ENCODE assay signal across 18 cellular contexts in genomic region chr9:135036861-135037465, GRCh38. TPM values are rescaled to one million over a fixed set of nuclear protein-coding genes. Genes with fewer than 3 reads are reported as not detected.
DNase-seq lines count a peak whose midpoint lies in the region; ATAC-seq and TF ChIP-seq lines count a peak whose summit lies in the region.
"Had no signal": no experiment of that assay in that cellular context is flagged by ENCODE, and none has a peak within 500 bp of the region (broad histone marks: within the 10 kb centered on the region; RNA-seq: fewer than 3 reads in every experiment).

No MANE protein-coding gene starts in this region.

- no peak overlapping the region for H3K27ac ChIP-seq in upper lobe of right lung
- H3K27ac ChIP-seq: 22Rv1 had no signal

- H3K27me3 Mint-ChIP-seq in activated CD8-positive, alpha-beta memory T cell treated with anti-CD3 and anti-CD28 coated beads, Interleukin-2, amount 10 ng/mL, durations not matched to agents 7 days and 5 days: no peaks in the 10 kb centered on the region
- peaks cover 5% of the 10 kb centered on the region for H3K27me3 Mint-ChIP-seq in osteocyte (ENCODE audit: unreplicated experiment)

- no peak overlapping the region for H3K4me3 Mint-ChIP-seq in activated CD8-positive, alpha-beta memory T cell treated with anti-CD3 and anti-CD28 coated beads, Interleukin-2, amount 10 ng/mL, durations not matched to agents 7 days and 5 days
- H3K4me3 Mint-ChIP-seq in osteocyte (ENCODE audit: unreplicated experiment): no peak overlapping the region
- H3K4me3 Mint-ChIP-seq: B cell; CD8-positive, alpha-beta T cell had no signal

- CTCF ChIA-PET in activated CD8-positive, alpha-beta memory T cell treated with anti-CD3 and anti-CD28 coated beads, Interleukin-2, amount 10 ng/mL, durations not matched to agents 7 days and 5 days (lab: Charles Lee): no interaction called here

- H3K36me3 Mint-ChIP-seq in activated CD8-positive, alpha-beta memory T cell treated with anti-CD3 and anti-CD28 coated beads, Interleukin-2, amount 10 ng/mL, durations not matched to agents 7 days and 5 days: no peaks in the 10 kb centered on the region
- H3K36me3 Mint-ChIP-seq in osteocyte (ENCODE audit: unreplicated experiment): no peaks in the 10 kb centered on the region
- H3K36me3 Mint-ChIP-seq: CD8-positive, alpha-beta T cell had no signal

- no peaks in the 10 kb centered on the region for H3K4me1 Mint-ChIP-seq in activated CD8-positive, alpha-beta memory T cell treated with anti-CD3 and anti-CD28 coated beads, Interleukin-2, amount 10 ng/mL, durations not matched to agents 7 days and 5 days
- H3K4me1 Mint-ChIP-seq in osteocyte (ENCODE audit: unreplicated experiment): no peaks in the 10 kb centered on the region
- H3K4me1 Mint-ChIP-seq: B cell had no signal

- peaks cover 3% of the 10 kb centered on the region for H3K27me3 ChIP-seq in upper lobe of right lung

- no peaks in the 10 kb centered on the region for H3K4me1 ChIP-seq in upper lobe of right lung
- H3K4me1 ChIP-seq: HAP-1 had no signal

- ATAC-seq in activated CD8-positive, alpha-beta memory T cell treated with anti-CD3 and anti-CD28 coated beads, Interleukin-2, amount 10 ng/mL, durations not matched to agents 7 days and 5 days: no peak
- ATAC-seq in upper lobe of right lung (no peak), GM21526 (IDR thresholded peaks at IDR 0.05; ENCODE audit: low FRiP score, unreplicated experiment) (no peak), HG03439 (IDR thresholded peaks at IDR 0.05; ENCODE audit: unreplicated experiment) (no peak), SK-N-SH treated with all-trans-retinoic acid at 6 μM for 48 hours (no peak)
- ATAC-seq: CD8-positive, alpha-beta T cell; K562 had no signal

- no peaks in the 10 kb centered on the region for H3K9me3 Mint-ChIP-seq in activated CD8-positive, alpha-beta memory T cell treated with anti-CD3 and anti-CD28 coated beads, Interleukin-2, amount 10 ng/mL, durations not matched to agents 7 days and 5 days (ENCODE audit: low read depth)
- no peaks in the 10 kb centered on the region for H3K9me3 Mint-ChIP-seq in osteocyte (ENCODE audit: unreplicated experiment)
- H3K9me3 Mint-ChIP-seq: CD8-positive, alpha-beta T cell had no signal

- no peak overlapping the region for H3K27ac Mint-ChIP-seq in activated CD8-positive, alpha-beta memory T cell treated with anti-CD3 and anti-CD28 coated beads, Interleukin-2, amount 10 ng/mL, durations not matched to agents 7 days and 5 days
- H3K27ac Mint-ChIP-seq in osteocyte (ENCODE audit: unreplicated experiment): no peak overlapping the region
- H3K27ac Mint-ChIP-seq: B cell; CD8-positive, alpha-beta T cell had no signal

- peak; percentile 4 for DNase-seq in activated CD8-positive, alpha-beta memory T cell treated with anti-CD3 and anti-CD28 coated beads, Interleukin-2, amount 50 U/mL, for 4 hours
- no peak for DNase-seq in activated CD8-positive, alpha-beta memory T cell treated with anti-CD3 and anti-CD28 coated beads, Interleukin-2, amount 10 ng/mL, durations not matched to agents 7 days and 5 days
- DNase-seq in ecto neural progenitor cell (ENCODE audit: low spot score) (peak; percentile 32), osteocyte (ENCODE audit: extremely low spot score, unreplicated experiment) (peak; percentile 56), upper lobe of right lung (peak; percentile 48)
- DNase-seq: NCI-H1417, NCI-H187 treated with DMSO at 0.1 percent for 48 hours, NCI-H446, NCI-H69, SIG-M5 had no signal

- TF ChIP-seq CTCF in osteocyte (IDR thresholded peaks at IDR 0.05): no peak
- TF ChIP-seq CTCF in upper lobe of right lung (IDR thresholded peaks at IDR 0.05): no peak

- intact Hi-C loops in upper lobe of right lung (cut with DNase I): no loop called here

- no peak overlapping the region for H3K4me3 ChIP-seq in upper lobe of right lung
- H3K4me3 ChIP-seq: HAP-1, K562 had no signal

- H3K36me3 ChIP-seq in upper lobe of right lung: no peaks in the 10 kb centered on the region
- H3K36me3 ChIP-seq: HAP-1 had no signal

- H3K9me3 ChIP-seq in upper lobe of right lung: no peaks in the 10 kb centered on the region
- H3K9me3 ChIP-seq: HAP-1 had no signal

TF ChIP-seq in SK-N-SH treated with all-trans-retinoic acid at 6 μM for 48 hours, 23 proteins besides CTCF, POLR2A, EP300 and RAD21:
- no peak for TF ChIP-seq ESRRG (CRISPR knock-in tag; IDR thresholded peaks at IDR 0.05)
- no peak for TF ChIP-seq ZNF565 (CRISPR knock-in tag; conservative IDR thresholded peaks at IDR 0.05; ENCODE audit: low read depth)
- no peak for TF ChIP-seq PPARA (CRISPR knock-in tag; IDR thresholded peaks at IDR 0.05; ENCODE audit: borderline replicate concordance)
- TF ChIP-seq ZFP30 (CRISPR knock-in tag; IDR thresholded peaks at IDR 0.05): no peak
- TF ChIP-seq TCF4 (CRISPR knock-in tag; IDR thresholded peaks at IDR 0.05; ENCODE audit: borderline replicate concordance): no peak
- TF ChIP-seq CSRNP3 (CRISPR knock-in tag; IDR thresholded peaks at IDR 0.05): no peak
- TF ChIP-seq ZFP3 (CRISPR knock-in tag; IDR thresholded peaks at IDR 0.05): no peak
- TF ChIP-seq GLIS3 (CRISPR knock-in tag; IDR thresholded peaks at IDR 0.05): no peak
- TF ChIP-seq CREB5 (CRISPR knock-in tag; IDR thresholded peaks at IDR 0.05; ENCODE audit: low read depth): no peak
- no peak for TF ChIP-seq TOX (CRISPR knock-in tag; IDR thresholded peaks at IDR 0.05; ENCODE audit: borderline replicate concordance)
- no peak for TF ChIP-seq ZNF8 (CRISPR knock-in tag; IDR thresholded peaks at IDR 0.05)
- TF ChIP-seq ISL1 (CRISPR knock-in tag; IDR thresholded peaks at IDR 0.05): no peak
- TF ChIP-seq PATZ1 (CRISPR knock-in tag; IDR thresholded peaks at IDR 0.05; ENCODE audit: borderline replicate concordance): no peak
- no peak for TF ChIP-seq POU6F1 (CRISPR knock-in tag; IDR thresholded peaks at IDR 0.05; ENCODE audit: borderline replicate concordance, low read depth)
- TF ChIP-seq RARB (CRISPR knock-in tag; IDR thresholded peaks at IDR 0.05): no peak
- no peak for TF ChIP-seq CSDC2 (CRISPR knock-in tag; IDR thresholded peaks at IDR 0.05)
- no peak for TF ChIP-seq OSR1 (CRISPR knock-in tag; IDR thresholded peaks at IDR 0.05)

RNA-seq across cellular contexts. Expression of gene OLFM1, which starts 50.5 kb away (rescaled TPM):
- under 1 TPM in 1 of 2 experiments, not detected in 1; 0.30 TPM for total RNA-seq in activated CD8-positive, alpha-beta memory T cell treated with anti-CD3 and anti-CD28 coated beads, Interleukin-2, amount 10 ng/mL, durations not matched to agents 7 days and 5 days
- total RNA-seq in osteocyte (0.83 and 1.3 TPM in 2 replicates), upper lobe of right lung (26.0 TPM)
- total RNA-seq: B cell; CD8-positive, alpha-beta T cell; K562 had no signal

Comparison
In these comparisons a context has a peak if more than half of its experiments do, and no peak if none do; other contexts are left out.
1. RNA of gene OLFM1, which starts 50.5 kb away (total RNA-seq): 26.0 TPM in upper lobe of right lung (single experiment); 0.83 to 1.3 TPM in osteocyte and 0.30 TPM in activated CD8-positive, alpha-beta memory T cell treated with anti-CD3 and anti-CD28 coated beads, Interleukin-2, amount 10 ng/mL, durations not matched to agents 7 days and 5 days; every median in the first group is over 10 times any median in the second.